In the genomic region with DNA sequence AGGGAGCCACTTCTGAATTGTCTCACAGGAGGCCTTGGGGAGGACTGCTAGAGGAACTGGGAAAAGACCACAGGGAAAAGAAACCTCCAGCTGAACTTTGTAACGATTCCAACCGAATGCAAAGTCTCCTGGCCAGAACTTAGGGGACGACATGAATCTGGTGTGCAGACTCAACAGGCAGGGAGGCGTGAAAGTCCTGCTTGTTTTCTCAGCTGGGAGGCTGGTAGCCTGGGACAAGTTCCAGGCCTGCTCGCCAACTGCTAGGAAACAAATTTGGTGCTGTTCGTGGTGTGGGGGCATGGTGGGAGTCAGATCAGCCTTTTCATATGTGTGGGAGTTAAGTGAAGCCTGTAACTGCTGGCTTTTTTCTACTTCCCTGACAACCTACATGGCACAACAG, we compare ENCODE assay signal across 18 cellular contexts.
"Had no signal": no experiment of that assay in that cellular context is flagged by ENCODE, and none has a peak within 500 bp of the region (broad histone marks: within the 10 kb centered on the region; RNA-seq: fewer than 3 reads in every experiment).

No MANE protein-coding gene starts in this region.

- H3K4me1 Mint-ChIP-seq: central memory CD8-positive, alpha-beta T cell; naive thymus-derived CD8-positive, alpha-beta T cell had no signal

- H3K27ac Mint-ChIP-seq: dendritic cell treated with granulocyte-macrophage colony-stimulating factor and Interleukin-4, amounts not matched to agents 40 ng/mL and 50 ng/mL, for 4 days; naive thymus-derived CD8-positive, alpha-beta T cell; progenitor cell of endocrine pancreas had no signal

- DNase-seq: activated CD4-positive, alpha-beta T cell treated with anti-CD3 and anti-CD28 coated beads, Interleukin-2, amount 50 U/mL, for 1 hour; activated naive CD4-positive, alpha-beta T cell treated with Interleukin-2 at 50 U/mL for 16 hours; activated T-cell treated with anti-CD3 and anti-CD28 coated beads for 4 hours; brain microvascular endothelial cell; effector memory CD4-positive, alpha-beta T cell; foreskin melanocyte; heart left ventricle; mucosa of descending colon; naive thymus-derived CD8-positive, alpha-beta T cell; stomach; upper lobe of right lung had no signal

- H3K4me1 ChIP-seq: heart left ventricle, stomach, upper lobe of right lung had no signal

- H3K9me3 ChIP-seq: thoracic aorta, upper lobe of right lung had no signal

- H3K4me3 ChIP-seq: heart left ventricle, mucosa of descending colon, skin epidermis, stomach, thoracic aorta, upper lobe of right lung had no signal

- H3K27me3 Mint-ChIP-seq: central memory CD8-positive, alpha-beta T cell; dendritic cell treated with granulocyte-macrophage colony-stimulating factor and Interleukin-4, amounts not matched to agents 40 ng/mL and 50 ng/mL, for 4 days; naive thymus-derived CD8-positive, alpha-beta T cell; progenitor cell of endocrine pancreas had no signal

- H3K27me3 ChIP-seq: brain microvascular endothelial cell, heart left ventricle, stomach, upper lobe of right lung had no signal

- H3K4me3 Mint-ChIP-seq: central memory CD8-positive, alpha-beta T cell; dendritic cell treated with granulocyte-macrophage colony-stimulating factor and Interleukin-4, amounts not matched to agents 40 ng/mL and 50 ng/mL, for 4 days; naive thymus-derived CD8-positive, alpha-beta T cell had no signal

- H3K36me3 ChIP-seq: brain microvascular endothelial cell, heart left ventricle, stomach, thoracic aorta, upper lobe of right lung had no signal

- ATAC-seq: heart left ventricle; left lobe of liver; mucosa of descending colon; naive thymus-derived CD8-positive, alpha-beta T cell; right cardiac atrium; upper lobe of right lung had no signal

- H3K27ac ChIP-seq: brain microvascular endothelial cell, heart left ventricle, skin epidermis, stomach, thoracic aorta, upper lobe of right lung had no signal
